8 cellular contexts compared by ENCODE assay signal in genomic region chr2:74471332-74472065, GRCh38. TPM values are rescaled to one million over a fixed set of nuclear protein-coding genes. Genes with fewer than 3 reads are reported as not detected.
DNase-seq lines count a peak whose midpoint lies in the region; ATAC-seq and TF ChIP-seq lines count a peak whose summit lies in the region.

No MANE protein-coding gene starts in this region.

- H3K27me3 Mint-ChIP-seq in T-cell, result no peaks in the 10 kb centered on the region

- DNase-seq in T-cell (no peak), foreskin fibroblast (no peak), retinal pigment epithelial cell (ENCODE audit: low read depth) (no peak), superior temporal gyrus (ENCODE audit: extremely low spot score) (no peak), NCI-H2227 (lab: John Stamatoyannopoulos, UW; ENCODE audit: unreplicated experiment) (no peak), GM20000 (ENCODE audit: low spot score) (no peak)

- H3K4me3 ChIP-seq in GM12875 (ENCODE audit: low read depth, low read length), result peak overlapping the region; percentile 70
- H3K4me3 ChIP-seq in foreskin fibroblast (ENCODE audit: low read depth in 1 of 2, low read length in 2 of 2), result peak overlapping the region; percentile 86 to 96
- H3K4me3 ChIP-seq in retinal pigment epithelial cell (ENCODE audit: low read length), result peak overlapping the region; percentile 68

- POLR2A ChIA-PET in T-cell (lab: Charles Lee), result interaction anchor here (0.5 to 1.3 kb wide), 5 partner anchors 9 to 272 kb away, joined by 3 to 14 read pairs (median 7); partner anchors contain the start of genes C2orf81 (in 1 of the 2) and WBP1 (in 1 of the 2)

- TF ChIP-seq CTCF in GM12875 (IDR thresholded peaks at IDR 0.05; ENCODE audit: borderline replicate concordance, insufficient read depth, low read depth, low read length) (no peak), foreskin fibroblast (IDR thresholded peaks at IDR 0.05; ENCODE audit: low read depth, low read length) (no peak), retinal pigment epithelial cell (conservative IDR thresholded peaks at IDR 0.05; ENCODE audit: low read depth, low read length) (no peak), GM20000 (IDR thresholded peaks at IDR 0.05; ENCODE audit: extremely low read depth, missing control alignments) (no peak)

- CTCF ChIA-PET in T-cell (lab: Charles Lee), result interaction anchor here (0.6 to 1.2 kb wide), 3 partner anchors 11 to 71 kb away, joined by 4 to 8 read pairs (median 8); partner anchors contain the start of genes CCDC142 (in 1 of the 2) and TTC31 (in 1 of the 2)

- H3K36me3 Mint-ChIP-seq in T-cell, result peaks cover 18% of the 10 kb centered on the region

- H3K4me1 Mint-ChIP-seq in T-cell, result peaks cover 21 to 30% (median 24%) of the 10 kb centered on the region in 3 donors

- H3K9me3 Mint-ChIP-seq in T-cell, result no peaks in the 10 kb centered on the region

- H3K4me3 Mint-ChIP-seq in T-cell, result peak overlapping the region; percentile 90 to 96 (median 96)

- no peak for ATAC-seq in T-cell (replicated peaks in 1 of 4)
- ATAC-seq in GM19467 (IDR thresholded peaks at IDR 0.05; ENCODE audit: unreplicated experiment), result no peak

- peak overlapping the region; percentile 95 to 99 for H3K27ac Mint-ChIP-seq in T-cell

RNA-seq across cellular contexts. Expression of gene MRPL53, which starts 1.0 kb away (rescaled TPM):
- total RNA-seq in T-cell, result 10 to 100 TPM; 53.9 to 77.9 (median 59.4) TPM

RNA-seq across cellular contexts. Expression of gene MOGS, which starts 6.3 kb away (rescaled TPM):
- total RNA-seq in T-cell, result 100 to 1,000 TPM in 1 of 5 donors, 10 to 100 TPM in 4; 72.0 to 114 (median 93.8) TPM

RNA-seq across cellular contexts. Expression of gene CCDC142, which starts 11.3 kb away (rescaled TPM):
- 10 to 100 TPM; 16.1 to 59.3 (median 56.7) TPM for total RNA-seq in T-cell

RNA-seq across cellular contexts. Expression of gene TTC31, which starts 11.4 kb away (rescaled TPM):
- 10 to 100 TPM; 33.1 to 45.8 (median 44.6) TPM for total RNA-seq in T-cell

RNA-seq across cellular contexts. Expression of gene WBP1, which starts 13.3 kb away (rescaled TPM):
- 100 to 1,000 TPM in 2 of 5 donors, 10 to 100 TPM in 3; 80.2 to 104 (median 98.2) TPM for total RNA-seq in T-cell
